In genomic region chr5:177497297-177498012, GRCh38 we compare ENCODE assay signal across 8 cellular contexts. TPM values are rescaled to one million over a fixed set of nuclear protein-coding genes. Genes with fewer than 3 reads are reported as not detected.
DNase-seq lines count a peak whose midpoint lies in the region; ATAC-seq, FAIRE-seq and TF ChIP-seq lines count a peak whose summit lies in the region.

Gene PDLIM7 (minus strand): TSS chr5:177497604. CDS start chr5:177496512, 1,092 bp downstream.

- H3K27me3 ChIP-seq in heart left ventricle, result no peaks in the 10 kb centered on the region
- no peaks in the 10 kb centered on the region for H3K27me3 ChIP-seq in upper lobe of right lung

- TF ChIP-seq POLR2A in GM12891 (IDR thresholded peaks at IDR 0.05; ENCODE audit: low read depth, low read length) (peak; percentile 89), heart left ventricle (IDR thresholded peaks at IDR 0.05) (peak; percentile 77 to 98)

- H3K9me3 ChIP-seq in heart left ventricle, result no peaks in the 10 kb centered on the region
- H3K9me3 ChIP-seq in upper lobe of right lung, result no peaks in the 10 kb centered on the region

- peaks cover 23 to 34% (median 25%) of the 10 kb centered on the region in 3 donors for H3K4me1 Mint-ChIP-seq in T-cell

- peak; percentile 72 for ATAC-seq in HG02840 (IDR thresholded peaks at IDR 0.05; ENCODE audit: low FRiP score, unreplicated experiment)
- peak; percentile 87 to 92 (median 90) for ATAC-seq in T-cell (replicated peaks in 1 of 4)
- peak; percentile 80 to 87 (median 84) for ATAC-seq in heart left ventricle
- peak; percentile 93 for ATAC-seq in upper lobe of right lung

- H3K4me1 ChIP-seq in heart left ventricle, result peaks cover 8 to 74% (median 59%) of the 10 kb centered on the region in 12 donors
- peaks cover 51% of the 10 kb centered on the region for H3K4me1 ChIP-seq in upper lobe of right lung

- DNase-seq in GM12891 (ENCODE audit: insufficient read length, low spot score) (peak; percentile 94), NCI-H1436 treated with DMSO at 0.1 percent for 48 hours (lab: John Stamatoyannopoulos, UW) (peak; percentile 45), T-cell (peak; percentile 82 to 95 (median 89)), heart left ventricle (peak; percentile 95 to 98 (median 97)), posterior vena cava (ENCODE audit: low spot score) (peak; percentile 98), upper lobe of right lung (peak; percentile 97)

- H3K9me3 Mint-ChIP-seq in T-cell, result no peaks in the 10 kb centered on the region

- peak within 1 kb of the TSS; percentile 68 to 96 (median 78) for H3K4me3 ChIP-seq in heart left ventricle
- peak within 1 kb of the TSS; percentile 75 for H3K4me3 ChIP-seq in upper lobe of right lung

- no peak within 1 kb of the TSS for H3K27ac Mint-ChIP-seq in T-cell

- 1% methylated on average over 63 to 72 of the region's 72 CpGs for WGBS in adipose tissue, 3 donors
- WGBS in heart left ventricle, 4 donors, result 0 to 1% (median 1%) methylated on average over 15 to 72 of the region's 72 CpGs

- CTCF ChIA-PET in T-cell (lab: Charles Lee), result interaction anchor here (0.6 to 1.4 kb wide), 10 partner anchors 25 to 193 kb away, joined by 3 to 15 read pairs (median 5); no protein-coding TSS in a partner anchor

- intact Hi-C loops in heart left ventricle (cut with DNase I) (loop anchor here in 7 of 10 donors (1.0 to 5.0 kb wide), 7 partner anchors 19 to 105 kb away; partner anchors contain the start of gene GRK6 (in 1 of the 7)), posterior vena cava (cut with DNase I) (loop anchor here in 1 of 2 donors (5.0 kb wide), 1 partner anchor 105 kb away; no protein-coding TSS in a partner anchor), upper lobe of right lung (cut with DNase I) (no loop called here)

- peak in 5 of 12 donors; percentile 14 to 39 (median 17) for TF ChIP-seq CTCF in heart left ventricle (IDR thresholded peaks at IDR 0.05)
- TF ChIP-seq CTCF in upper lobe of right lung (IDR thresholded peaks at IDR 0.05), result peak; percentile 13

- POLR2A ChIA-PET in T-cell (lab: Charles Lee), result interaction anchor here in 1 of 2 donors (0.6 kb wide), 1 partner anchor 66 kb away, joined by 3 read pairs; no protein-coding TSS in a partner anchor

- H3K36me3 ChIP-seq in heart left ventricle (peaks cover 0 to 22% (median 6%) of the 10 kb centered on the region in 9 donors), upper lobe of right lung (no peaks in the 10 kb centered on the region)

- H3K36me3 Mint-ChIP-seq in T-cell, result peaks cover 4% of the 10 kb centered on the region

- H3K27ac ChIP-seq in adipose tissue (ENCODE audit: low read depth, low read length) (peak within 1 kb of the TSS; percentile 11), heart left ventricle (peak within 1 kb of the TSS; percentile 73 to 98 (median 95)), upper lobe of right lung (peak within 1 kb of the TSS; percentile 81)

- peak; percentile 98 for FAIRE-seq in GM12891 (lab: Jason Lieb, UNC)

- peak within 1 kb of the TSS; percentile 78 to 84 (median 84) for H3K4me3 Mint-ChIP-seq in T-cell

- H3K27me3 Mint-ChIP-seq in T-cell, result no peaks in the 10 kb centered on the region

TF ChIP-seq in GM12891, 5 proteins besides CTCF, POLR2A, EP300 and RAD21:
- TF ChIP-seq SPI1 (IDR thresholded peaks at IDR 0.05; ENCODE audit: low read depth, low read length), result 0 out of 2 replicates have a peak, but pooled peaks have one; percentile 3
- TF ChIP-seq POLR2AphosphoS5 (IDR thresholded peaks at IDR 0.05; ENCODE audit: low read depth, low read length), result peak; percentile 91
- TF ChIP-seq PAX5 (IDR thresholded peaks at IDR 0.05; ENCODE audit: insufficient read depth, low read length, severe bottlenecking), result no peak
- TF ChIP-seq POU2F2 (IDR thresholded peaks at IDR 0.05; ENCODE audit: low read depth, low read length), result peak; percentile 31; the same call in 1 of the 2 replicates
- TF ChIP-seq TAF1 (IDR thresholded peaks at IDR 0.05; ENCODE audit: low read depth, low read length), result peak; percentile 88

RNA-seq across cellular contexts. Expression of gene PDLIM7, which starts in this region (rescaled TPM):
- polyA plus RNA-seq in GM12891 (2012; ENCODE audit: low read depth, missing spikeins), result 38.1 TPM
- 10 to 100 TPM in 4 of 5 donors, 1 to 10 TPM in 1; 9.8 to 17.8 (median 12.8) TPM for total RNA-seq in T-cell
- 100 to 1,000 TPM in 1 of 3 donors, 10 to 100 TPM in 2; 10.5 to 105 (median 54.0) TPM for polyA plus RNA-seq in adipose tissue
- total RNA-seq in heart left ventricle, result 100 to 1,000 TPM in 1 of 9 donors, 10 to 100 TPM in 8; 36.3 to 124 (median 49.4) TPM
- 10 to 100 TPM; 89.9 to 95.1 TPM for polyA plus RNA-seq in heart left ventricle
- 100 to 1,000 TPM; 448 to 580 TPM for total RNA-seq in posterior vena cava
- 59.1 TPM for total RNA-seq in upper lobe of right lung

Comparison
In these comparisons a context has a peak if more than half of its experiments do, and no peak if none do; other contexts are left out.
1. Peak in every context shown above with its lines: DNase-seq, ATAC-seq, H3K4me3 ChIP-seq and H3K27ac ChIP-seq.
2. DNase-seq: peak in every context shown above with its lines; median percentile 98 in posterior vena cava; 97 in heart left ventricle; 97 in upper lobe of right lung; 94 in GM12891; 89 in T-cell; 45 in NCI-H1436 treated with DMSO at 0.1 percent for 48 hours.
3. H3K27ac ChIP-seq: peak in every context shown above with its lines; median percentile 95 in heart left ventricle; 81 in upper lobe of right lung; 11 in adipose tissue.